1 cellular context compared by ENCODE assay signal in the genomic region with DNA sequence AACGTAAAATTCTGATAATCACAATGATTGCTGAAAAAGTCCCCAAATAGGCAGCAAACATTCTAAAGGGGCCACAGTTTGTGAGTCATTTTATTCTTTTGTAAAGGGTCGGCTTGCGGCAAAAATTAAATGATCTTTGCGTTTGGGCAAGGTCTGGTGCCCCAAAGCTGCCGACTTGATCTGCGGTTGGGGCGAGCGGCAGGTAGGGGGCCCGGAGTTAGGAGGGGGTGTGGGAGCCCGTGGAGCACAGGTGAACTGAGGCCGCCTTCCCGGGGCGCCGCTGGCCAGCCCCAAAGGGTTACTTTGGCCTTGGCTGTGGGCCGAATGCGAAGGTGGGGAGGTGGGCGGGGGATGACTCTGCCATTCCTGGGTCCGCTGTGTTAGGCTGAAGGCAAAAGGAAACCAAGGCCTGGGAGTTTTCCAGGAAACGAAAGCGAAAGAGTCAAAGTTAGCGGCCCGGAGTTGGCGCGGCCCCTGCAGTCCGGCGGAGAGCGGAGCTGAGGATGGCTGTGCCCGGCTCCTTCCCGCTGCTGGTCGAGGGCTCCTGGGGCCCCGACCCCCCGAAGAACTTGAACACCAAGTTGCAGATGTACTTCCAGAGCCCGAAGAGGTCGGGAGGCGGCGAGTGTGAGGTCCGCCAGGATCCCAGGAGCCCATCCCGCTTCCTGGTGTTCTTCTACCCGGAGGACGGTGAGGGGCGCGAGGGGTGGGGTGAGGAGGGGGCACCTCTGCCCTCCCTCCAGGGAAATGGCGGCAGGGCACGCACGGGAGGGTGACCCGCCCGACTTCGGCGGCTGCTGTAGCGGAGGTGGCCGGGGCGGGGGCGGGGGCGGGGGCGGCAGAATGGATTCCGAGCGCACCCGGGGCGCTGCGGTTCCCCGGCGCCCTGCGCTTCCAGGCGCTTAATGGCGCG.
TF ChIP-seq lines count a peak whose summit lies in the region.

A gene with protein sequence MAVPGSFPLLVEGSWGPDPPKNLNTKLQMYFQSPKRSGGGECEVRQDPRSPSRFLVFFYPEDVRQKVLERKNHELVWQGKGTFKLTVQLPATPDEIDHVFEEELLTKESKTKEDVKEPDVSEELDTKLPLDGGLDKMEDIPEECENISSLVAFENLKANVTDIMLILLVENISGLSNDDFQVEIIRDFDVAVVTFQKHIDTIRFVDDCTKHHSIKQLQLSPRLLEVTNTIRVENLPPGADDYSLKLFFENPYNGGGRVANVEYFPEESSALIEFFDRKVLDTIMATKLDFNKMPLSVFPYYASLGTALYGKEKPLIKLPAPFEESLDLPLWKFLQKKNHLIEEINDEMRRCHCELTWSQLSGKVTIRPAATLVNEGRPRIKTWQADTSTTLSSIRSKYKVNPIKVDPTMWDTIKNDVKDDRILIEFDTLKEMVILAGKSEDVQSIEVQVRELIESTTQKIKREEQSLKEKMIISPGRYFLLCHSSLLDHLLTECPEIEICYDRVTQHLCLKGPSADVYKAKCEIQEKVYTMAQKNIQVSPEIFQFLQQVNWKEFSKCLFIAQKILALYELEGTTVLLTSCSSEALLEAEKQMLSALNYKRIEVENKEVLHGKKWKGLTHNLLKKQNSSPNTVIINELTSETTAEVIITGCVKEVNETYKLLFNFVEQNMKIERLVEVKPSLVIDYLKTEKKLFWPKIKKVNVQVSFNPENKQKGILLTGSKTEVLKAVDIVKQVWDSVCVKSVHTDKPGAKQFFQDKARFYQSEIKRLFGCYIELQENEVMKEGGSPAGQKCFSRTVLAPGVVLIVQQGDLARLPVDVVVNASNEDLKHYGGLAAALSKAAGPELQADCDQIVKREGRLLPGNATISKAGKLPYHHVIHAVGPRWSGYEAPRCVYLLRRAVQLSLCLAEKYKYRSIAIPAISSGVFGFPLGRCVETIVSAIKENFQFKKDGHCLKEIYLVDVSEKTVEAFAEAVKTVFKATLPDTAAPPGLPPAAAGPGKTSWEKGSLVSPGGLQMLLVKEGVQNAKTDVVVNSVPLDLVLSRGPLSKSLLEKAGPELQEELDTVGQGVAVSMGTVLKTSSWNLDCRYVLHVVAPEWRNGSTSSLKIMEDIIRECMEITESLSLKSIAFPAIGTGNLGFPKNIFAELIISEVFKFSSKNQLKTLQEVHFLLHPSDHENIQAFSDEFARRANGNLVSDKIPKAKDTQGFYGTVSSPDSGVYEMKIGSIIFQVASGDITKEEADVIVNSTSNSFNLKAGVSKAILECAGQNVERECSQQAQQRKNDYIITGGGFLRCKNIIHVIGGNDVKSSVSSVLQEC (N-terminal part only) (plus strand): TSS at position 459 of the 913 bp plus-strand sequence. CDS start 45 bp downstream, at position 504.

TF ChIP-seq in K562, 482 proteins besides CTCF, POLR2A, EP300 and RAD21 (continued from another document):
- TF ChIP-seq, protein P1, sequence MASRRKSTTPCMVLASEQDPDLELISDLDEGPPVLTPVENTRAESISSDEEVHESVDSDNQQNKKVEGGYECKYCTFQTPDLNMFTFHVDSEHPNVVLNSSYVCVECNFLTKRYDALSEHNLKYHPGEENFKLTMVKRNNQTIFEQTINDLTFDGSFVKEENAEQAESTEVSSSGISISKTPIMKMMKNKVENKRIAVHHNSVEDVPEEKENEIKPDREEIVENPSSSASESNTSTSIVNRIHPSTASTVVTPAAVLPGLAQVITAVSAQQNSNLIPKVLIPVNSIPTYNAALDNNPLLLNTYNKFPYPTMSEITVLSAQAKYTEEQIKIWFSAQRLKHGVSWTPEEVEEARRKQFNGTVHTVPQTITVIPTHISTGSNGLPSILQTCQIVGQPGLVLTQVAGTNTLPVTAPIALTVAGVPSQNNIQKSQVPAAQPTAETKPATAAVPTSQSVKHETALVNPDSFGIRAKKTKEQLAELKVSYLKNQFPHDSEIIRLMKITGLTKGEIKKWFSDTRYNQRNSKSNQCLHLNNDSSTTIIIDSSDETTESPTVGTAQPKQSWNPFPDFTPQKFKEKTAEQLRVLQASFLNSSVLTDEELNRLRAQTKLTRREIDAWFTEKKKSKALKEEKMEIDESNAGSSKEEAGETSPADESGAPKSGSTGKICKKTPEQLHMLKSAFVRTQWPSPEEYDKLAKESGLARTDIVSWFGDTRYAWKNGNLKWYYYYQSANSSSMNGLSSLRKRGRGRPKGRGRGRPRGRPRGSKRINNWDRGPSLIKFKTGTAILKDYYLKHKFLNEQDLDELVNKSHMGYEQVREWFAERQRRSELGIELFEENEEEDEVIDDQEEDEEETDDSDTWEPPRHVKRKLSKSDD (conservative IDR thresholded peaks at IDR 0.05; ENCODE audit: low read length): no peak
- TF ChIP-seq SMARCB1 (IDR thresholded peaks at IDR 0.05; ENCODE audit: insufficient read length, low read depth) (no peak), CBFA2T3 (IDR thresholded peaks at IDR 0.05) (no peak), ZKSCAN1 (IDR thresholded peaks at IDR 0.05; ENCODE audit: low read depth, low read length) (no peak), CBX3 (IDR thresholded peaks at IDR 0.05; ENCODE audit: borderline replicate concordance in 1 of 2, low read length in 2 of 2) (no peak), ZNF41 (CRISPR knock-in tag; conservative IDR thresholded peaks at IDR 0.05) (no peak), POLR2G (IDR thresholded peaks at IDR 0.05; ENCODE audit: low read depth, low read length) (peak; percentile 85), FOSL1 (tag; conservative IDR thresholded peaks at IDR 0.05) (0 out of 2 replicates have a peak, but pooled peaks have one; percentile 11), TCFL5 (CRISPR knock-in tag; conservative IDR thresholded peaks at IDR 0.05) (no peak), SREBF2 (CRISPR knock-in tag; IDR thresholded peaks at IDR 0.05) (no peak), ZNF316 (IDR thresholded peaks at IDR 0.05) (peak; percentile 42), XRCC3 (IDR thresholded peaks at IDR 0.05) (no peak), ZNF274 (IDR thresholded peaks at IDR 0.05; ENCODE audit: borderline replicate concordance, low read depth, low read length) (no peak)
- TF ChIP-seq, protein P2, sequence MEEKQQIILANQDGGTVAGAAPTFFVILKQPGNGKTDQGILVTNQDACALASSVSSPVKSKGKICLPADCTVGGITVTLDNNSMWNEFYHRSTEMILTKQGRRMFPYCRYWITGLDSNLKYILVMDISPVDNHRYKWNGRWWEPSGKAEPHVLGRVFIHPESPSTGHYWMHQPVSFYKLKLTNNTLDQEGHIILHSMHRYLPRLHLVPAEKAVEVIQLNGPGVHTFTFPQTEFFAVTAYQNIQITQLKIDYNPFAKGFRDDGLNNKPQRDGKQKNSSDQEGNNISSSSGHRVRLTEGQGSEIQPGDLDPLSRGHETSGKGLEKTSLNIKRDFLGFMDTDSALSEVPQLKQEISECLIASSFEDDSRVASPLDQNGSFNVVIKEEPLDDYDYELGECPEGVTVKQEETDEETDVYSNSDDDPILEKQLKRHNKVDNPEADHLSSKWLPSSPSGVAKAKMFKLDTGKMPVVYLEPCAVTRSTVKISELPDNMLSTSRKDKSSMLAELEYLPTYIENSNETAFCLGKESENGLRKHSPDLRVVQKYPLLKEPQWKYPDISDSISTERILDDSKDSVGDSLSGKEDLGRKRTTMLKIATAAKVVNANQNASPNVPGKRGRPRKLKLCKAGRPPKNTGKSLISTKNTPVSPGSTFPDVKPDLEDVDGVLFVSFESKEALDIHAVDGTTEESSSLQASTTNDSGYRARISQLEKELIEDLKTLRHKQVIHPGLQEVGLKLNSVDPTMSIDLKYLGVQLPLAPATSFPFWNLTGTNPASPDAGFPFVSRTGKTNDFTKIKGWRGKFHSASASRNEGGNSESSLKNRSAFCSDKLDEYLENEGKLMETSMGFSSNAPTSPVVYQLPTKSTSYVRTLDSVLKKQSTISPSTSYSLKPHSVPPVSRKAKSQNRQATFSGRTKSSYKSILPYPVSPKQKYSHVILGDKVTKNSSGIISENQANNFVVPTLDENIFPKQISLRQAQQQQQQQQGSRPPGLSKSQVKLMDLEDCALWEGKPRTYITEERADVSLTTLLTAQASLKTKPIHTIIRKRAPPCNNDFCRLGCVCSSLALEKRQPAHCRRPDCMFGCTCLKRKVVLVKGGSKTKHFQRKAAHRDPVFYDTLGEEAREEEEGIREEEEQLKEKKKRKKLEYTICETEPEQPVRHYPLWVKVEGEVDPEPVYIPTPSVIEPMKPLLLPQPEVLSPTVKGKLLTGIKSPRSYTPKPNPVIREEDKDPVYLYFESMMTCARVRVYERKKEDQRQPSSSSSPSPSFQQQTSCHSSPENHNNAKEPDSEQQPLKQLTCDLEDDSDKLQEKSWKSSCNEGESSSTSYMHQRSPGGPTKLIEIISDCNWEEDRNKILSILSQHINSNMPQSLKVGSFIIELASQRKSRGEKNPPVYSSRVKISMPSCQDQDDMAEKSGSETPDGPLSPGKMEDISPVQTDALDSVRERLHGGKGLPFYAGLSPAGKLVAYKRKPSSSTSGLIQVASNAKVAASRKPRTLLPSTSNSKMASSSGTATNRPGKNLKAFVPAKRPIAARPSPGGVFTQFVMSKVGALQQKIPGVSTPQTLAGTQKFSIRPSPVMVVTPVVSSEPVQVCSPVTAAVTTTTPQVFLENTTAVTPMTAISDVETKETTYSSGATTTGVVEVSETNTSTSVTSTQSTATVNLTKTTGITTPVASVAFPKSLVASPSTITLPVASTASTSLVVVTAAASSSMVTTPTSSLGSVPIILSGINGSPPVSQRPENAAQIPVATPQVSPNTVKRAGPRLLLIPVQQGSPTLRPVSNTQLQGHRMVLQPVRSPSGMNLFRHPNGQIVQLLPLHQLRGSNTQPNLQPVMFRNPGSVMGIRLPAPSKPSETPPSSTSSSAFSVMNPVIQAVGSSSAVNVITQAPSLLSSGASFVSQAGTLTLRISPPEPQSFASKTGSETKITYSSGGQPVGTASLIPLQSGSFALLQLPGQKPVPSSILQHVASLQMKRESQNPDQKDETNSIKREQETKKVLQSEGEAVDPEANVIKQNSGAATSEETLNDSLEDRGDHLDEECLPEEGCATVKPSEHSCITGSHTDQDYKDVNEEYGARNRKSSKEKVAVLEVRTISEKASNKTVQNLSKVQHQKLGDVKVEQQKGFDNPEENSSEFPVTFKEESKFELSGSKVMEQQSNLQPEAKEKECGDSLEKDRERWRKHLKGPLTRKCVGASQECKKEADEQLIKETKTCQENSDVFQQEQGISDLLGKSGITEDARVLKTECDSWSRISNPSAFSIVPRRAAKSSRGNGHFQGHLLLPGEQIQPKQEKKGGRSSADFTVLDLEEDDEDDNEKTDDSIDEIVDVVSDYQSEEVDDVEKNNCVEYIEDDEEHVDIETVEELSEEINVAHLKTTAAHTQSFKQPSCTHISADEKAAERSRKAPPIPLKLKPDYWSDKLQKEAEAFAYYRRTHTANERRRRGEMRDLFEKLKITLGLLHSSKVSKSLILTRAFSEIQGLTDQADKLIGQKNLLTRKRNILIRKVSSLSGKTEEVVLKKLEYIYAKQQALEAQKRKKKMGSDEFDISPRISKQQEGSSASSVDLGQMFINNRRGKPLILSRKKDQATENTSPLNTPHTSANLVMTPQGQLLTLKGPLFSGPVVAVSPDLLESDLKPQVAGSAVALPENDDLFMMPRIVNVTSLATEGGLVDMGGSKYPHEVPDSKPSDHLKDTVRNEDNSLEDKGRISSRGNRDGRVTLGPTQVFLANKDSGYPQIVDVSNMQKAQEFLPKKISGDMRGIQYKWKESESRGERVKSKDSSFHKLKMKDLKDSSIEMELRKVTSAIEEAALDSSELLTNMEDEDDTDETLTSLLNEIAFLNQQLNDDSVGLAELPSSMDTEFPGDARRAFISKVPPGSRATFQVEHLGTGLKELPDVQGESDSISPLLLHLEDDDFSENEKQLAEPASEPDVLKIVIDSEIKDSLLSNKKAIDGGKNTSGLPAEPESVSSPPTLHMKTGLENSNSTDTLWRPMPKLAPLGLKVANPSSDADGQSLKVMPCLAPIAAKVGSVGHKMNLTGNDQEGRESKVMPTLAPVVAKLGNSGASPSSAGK (IDR thresholded peaks at IDR 0.05): no peak
